In the genomic region with DNA sequence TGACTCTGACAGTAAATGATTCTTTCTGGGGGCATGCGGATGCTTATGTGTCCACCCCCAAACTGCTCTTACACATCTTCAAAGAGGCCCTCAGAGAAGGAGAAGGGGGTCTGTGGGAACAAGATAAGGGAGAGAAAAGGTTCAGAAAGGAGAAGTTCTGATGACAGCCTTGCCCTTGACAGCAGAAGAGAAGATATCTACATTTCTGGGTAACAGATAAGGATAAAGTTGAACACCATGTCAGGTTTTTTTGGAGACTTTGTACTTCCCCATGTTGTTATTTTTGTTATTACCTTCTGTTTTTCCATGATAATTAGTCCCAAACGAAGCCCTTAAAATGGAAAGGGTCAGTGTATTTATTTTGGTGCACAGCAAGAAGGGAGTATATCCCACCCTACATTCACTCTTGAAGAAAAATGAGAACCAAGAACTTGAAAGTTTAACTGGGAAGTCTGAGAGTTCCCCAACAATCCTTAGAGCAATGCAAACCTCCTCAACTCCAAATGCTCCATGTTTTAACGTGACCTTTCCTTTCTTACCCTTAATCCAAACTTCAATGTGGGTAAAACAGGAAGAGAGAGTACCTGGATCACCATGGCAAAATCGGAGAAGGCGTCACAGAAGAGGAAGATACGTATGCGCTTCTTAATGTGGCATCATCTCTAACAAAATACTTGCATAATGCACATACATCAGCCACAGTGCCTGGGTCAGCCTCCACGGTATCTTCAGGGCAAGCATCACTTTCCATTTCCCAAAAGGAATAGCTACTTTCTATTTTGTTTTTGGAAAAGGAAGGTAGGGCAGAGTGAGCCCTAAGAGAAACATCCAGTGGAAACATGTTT, we compare ENCODE assay signal across 1 cellular context.
TF ChIP-seq lines count a peak whose summit lies in the region.

No MANE protein-coding gene starts in this region.

TF ChIP-seq in K562, 482 proteins besides CTCF, POLR2A, EP300 and RAD21 (continued from another document and continues in another):
- TF ChIP-seq, protein P1, sequence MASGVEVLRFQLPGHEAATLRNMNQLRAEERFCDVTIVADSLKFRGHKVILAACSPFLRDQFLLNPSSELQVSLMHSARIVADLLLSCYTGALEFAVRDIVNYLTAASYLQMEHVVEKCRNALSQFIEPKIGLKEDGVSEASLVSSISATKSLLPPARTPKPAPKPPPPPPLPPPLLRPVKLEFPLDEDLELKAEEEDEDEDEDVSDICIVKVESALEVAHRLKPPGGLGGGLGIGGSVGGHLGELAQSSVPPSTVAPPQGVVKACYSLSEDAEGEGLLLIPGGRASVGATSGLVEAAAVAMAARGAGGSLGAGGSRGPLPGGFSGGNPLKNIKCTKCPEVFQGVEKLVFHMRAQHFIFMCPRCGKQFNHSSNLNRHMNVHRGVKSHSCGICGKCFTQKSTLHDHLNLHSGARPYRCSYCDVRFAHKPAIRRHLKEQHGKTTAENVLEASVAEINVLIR (CRISPR knock-in tag; IDR thresholded peaks at IDR 0.05), result no peak
- TF ChIP-seq MYBL2 (IDR thresholded peaks at IDR 0.05; ENCODE audit: low read depth), result no peak
- TF ChIP-seq MYBL2 (CRISPR knock-in tag; IDR thresholded peaks at IDR 0.05; ENCODE audit: borderline replicate concordance), result no peak
- TF ChIP-seq LARP7 (IDR thresholded peaks at IDR 0.05), result no peak
- TF ChIP-seq, protein P2, sequence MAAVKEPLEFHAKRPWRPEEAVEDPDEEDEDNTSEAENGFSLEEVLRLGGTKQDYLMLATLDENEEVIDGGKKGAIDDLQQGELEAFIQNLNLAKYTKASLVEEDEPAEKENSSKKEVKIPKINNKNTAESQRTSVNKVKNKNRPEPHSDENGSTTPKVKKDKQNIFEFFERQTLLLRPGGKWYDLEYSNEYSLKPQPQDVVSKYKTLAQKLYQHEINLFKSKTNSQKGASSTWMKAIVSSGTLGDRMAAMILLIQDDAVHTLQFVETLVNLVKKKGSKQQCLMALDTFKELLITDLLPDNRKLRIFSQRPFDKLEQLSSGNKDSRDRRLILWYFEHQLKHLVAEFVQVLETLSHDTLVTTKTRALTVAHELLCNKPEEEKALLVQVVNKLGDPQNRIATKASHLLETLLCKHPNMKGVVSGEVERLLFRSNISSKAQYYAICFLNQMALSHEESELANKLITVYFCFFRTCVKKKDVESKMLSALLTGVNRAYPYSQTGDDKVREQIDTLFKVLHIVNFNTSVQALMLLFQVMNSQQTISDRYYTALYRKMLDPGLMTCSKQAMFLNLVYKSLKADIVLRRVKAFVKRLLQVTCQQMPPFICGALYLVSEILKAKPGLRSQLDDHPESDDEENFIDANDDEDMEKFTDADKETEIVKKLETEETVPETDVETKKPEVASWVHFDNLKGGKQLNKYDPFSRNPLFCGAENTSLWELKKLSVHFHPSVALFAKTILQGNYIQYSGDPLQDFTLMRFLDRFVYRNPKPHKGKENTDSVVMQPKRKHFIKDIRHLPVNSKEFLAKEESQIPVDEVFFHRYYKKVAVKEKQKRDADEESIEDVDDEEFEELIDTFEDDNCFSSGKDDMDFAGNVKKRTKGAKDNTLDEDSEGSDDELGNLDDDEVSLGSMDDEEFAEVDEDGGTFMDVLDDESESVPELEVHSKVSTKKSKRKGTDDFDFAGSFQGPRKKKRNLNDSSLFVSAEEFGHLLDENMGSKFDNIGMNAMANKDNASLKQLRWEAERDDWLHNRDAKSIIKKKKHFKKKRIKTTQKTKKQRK (IDR thresholded peaks at IDR 0.05; ENCODE audit: borderline replicate concordance, low read depth, low read length), result no peak
- TF ChIP-seq, protein P3, sequence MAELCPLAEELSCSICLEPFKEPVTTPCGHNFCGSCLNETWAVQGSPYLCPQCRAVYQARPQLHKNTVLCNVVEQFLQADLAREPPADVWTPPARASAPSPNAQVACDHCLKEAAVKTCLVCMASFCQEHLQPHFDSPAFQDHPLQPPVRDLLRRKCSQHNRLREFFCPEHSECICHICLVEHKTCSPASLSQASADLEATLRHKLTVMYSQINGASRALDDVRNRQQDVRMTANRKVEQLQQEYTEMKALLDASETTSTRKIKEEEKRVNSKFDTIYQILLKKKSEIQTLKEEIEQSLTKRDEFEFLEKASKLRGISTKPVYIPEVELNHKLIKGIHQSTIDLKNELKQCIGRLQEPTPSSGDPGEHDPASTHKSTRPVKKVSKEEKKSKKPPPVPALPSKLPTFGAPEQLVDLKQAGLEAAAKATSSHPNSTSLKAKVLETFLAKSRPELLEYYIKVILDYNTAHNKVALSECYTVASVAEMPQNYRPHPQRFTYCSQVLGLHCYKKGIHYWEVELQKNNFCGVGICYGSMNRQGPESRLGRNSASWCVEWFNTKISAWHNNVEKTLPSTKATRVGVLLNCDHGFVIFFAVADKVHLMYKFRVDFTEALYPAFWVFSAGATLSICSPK (IDR thresholded peaks at IDR 0.05; ENCODE audit: borderline replicate concordance), result no peak
- TF ChIP-seq RBFOX2 (IDR thresholded peaks at IDR 0.05; ENCODE audit: low read depth, low read length), result no peak
- no peak for TF ChIP-seq CHCHD3 (CRISPR knock-in tag; IDR thresholded peaks at IDR 0.05)
- TF ChIP-seq POLR2AphosphoS5 (IDR thresholded peaks at IDR 0.05; ENCODE audit: control insufficient read depth, insufficient read depth, low read depth, low read length), result peak; percentile 88
- TF ChIP-seq ZNF431 (CRISPR knock-in tag; IDR thresholded peaks at IDR 0.05), result no peak
- TF ChIP-seq JUND (IDR thresholded peaks at IDR 0.05; ENCODE audit: borderline replicate concordance, low read depth, low read length), result peak; percentile 77
- peak; percentile 63; the same call in 2 of the 3 replicates for TF ChIP-seq JUND (tag; IDR thresholded peaks at IDR 0.05; ENCODE audit: borderline replicate concordance, low read depth, low read length)
- TF ChIP-seq MECOM (CRISPR knock-in tag; IDR thresholded peaks at IDR 0.05), result peak; percentile 86
- no peak for TF ChIP-seq ZC3H11A (IDR thresholded peaks at IDR 0.05; ENCODE audit: low read depth, low read length)
- no peak for TF ChIP-seq SMARCA5 (IDR thresholded peaks at IDR 0.05)
- peak; percentile 48 for TF ChIP-seq HMGN3 (IDR thresholded peaks at IDR 0.05; ENCODE audit: borderline replicate concordance, extremely low read depth, insufficient read length, low read depth, low read length)
- no peak for TF ChIP-seq ZNF253 (CRISPR knock-in tag; conservative IDR thresholded peaks at IDR 0.05)
- TF ChIP-seq, protein P4, sequence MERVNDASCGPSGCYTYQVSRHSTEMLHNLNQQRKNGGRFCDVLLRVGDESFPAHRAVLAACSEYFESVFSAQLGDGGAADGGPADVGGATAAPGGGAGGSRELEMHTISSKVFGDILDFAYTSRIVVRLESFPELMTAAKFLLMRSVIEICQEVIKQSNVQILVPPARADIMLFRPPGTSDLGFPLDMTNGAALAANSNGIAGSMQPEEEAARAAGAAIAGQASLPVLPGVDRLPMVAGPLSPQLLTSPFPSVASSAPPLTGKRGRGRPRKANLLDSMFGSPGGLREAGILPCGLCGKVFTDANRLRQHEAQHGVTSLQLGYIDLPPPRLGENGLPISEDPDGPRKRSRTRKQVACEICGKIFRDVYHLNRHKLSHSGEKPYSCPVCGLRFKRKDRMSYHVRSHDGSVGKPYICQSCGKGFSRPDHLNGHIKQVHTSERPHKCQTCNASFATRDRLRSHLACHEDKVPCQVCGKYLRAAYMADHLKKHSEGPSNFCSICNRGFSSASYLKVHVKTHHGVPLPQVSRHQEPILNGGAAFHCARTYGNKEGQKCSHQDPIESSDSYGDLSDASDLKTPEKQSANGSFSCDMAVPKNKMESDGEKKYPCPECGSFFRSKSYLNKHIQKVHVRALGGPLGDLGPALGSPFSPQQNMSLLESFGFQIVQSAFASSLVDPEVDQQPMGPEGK (CRISPR knock-in tag; IDR thresholded peaks at IDR 0.05; ENCODE audit: borderline replicate concordance), result no peak
- TF ChIP-seq ZNF184 (CRISPR knock-in tag; IDR thresholded peaks at IDR 0.05), result no peak
- TF ChIP-seq ZC3H4 (CRISPR knock-in tag; IDR thresholded peaks at IDR 0.05; ENCODE audit: borderline replicate concordance), result no peak
- TF ChIP-seq ETV6 (IDR thresholded peaks at IDR 0.05; ENCODE audit: borderline replicate concordance in 1 of 2, low read depth in 2 of 2, low read length in 1 of 2), result no peak
- no peak for TF ChIP-seq ETV6 (CRISPR knock-in tag; IDR thresholded peaks at IDR 0.05; ENCODE audit: borderline replicate concordance)
- no peak for TF ChIP-seq NR2C2 (CRISPR knock-in tag; IDR thresholded peaks at IDR 0.05)
- TF ChIP-seq NR2C2 (tag; IDR thresholded peaks at IDR 0.05), result 0 out of 2 replicates have a peak, but pooled peaks have one; percentile 3
- no peak for TF ChIP-seq SMC3 (conservative IDR thresholded peaks at IDR 0.05; ENCODE audit: insufficient read depth, low read depth, low read length)
- TF ChIP-seq CBFA2T2 (conservative IDR thresholded peaks at IDR 0.05), result peak; percentile 96
- TF ChIP-seq, protein P5, sequence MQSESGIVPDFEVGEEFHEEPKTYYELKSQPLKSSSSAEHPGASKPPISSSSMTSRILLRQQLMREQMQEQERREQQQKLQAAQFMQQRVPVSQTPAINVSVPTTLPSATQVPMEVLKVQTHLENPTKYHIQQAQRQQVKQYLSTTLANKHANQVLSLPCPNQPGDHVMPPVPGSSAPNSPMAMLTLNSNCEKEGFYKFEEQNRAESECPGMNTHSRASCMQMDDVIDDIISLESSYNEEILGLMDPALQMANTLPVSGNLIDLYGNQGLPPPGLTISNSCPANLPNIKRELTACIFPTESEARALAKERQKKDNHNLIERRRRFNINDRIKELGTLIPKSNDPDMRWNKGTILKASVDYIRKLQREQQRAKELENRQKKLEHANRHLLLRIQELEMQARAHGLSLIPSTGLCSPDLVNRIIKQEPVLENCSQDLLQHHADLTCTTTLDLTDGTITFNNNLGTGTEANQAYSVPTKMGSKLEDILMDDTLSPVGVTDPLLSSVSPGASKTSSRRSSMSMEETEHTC (IDR thresholded peaks at IDR 0.05), result no peak
- TF ChIP-seq ZNF23 (CRISPR knock-in tag; IDR thresholded peaks at IDR 0.05), result no peak
- TF ChIP-seq STAT5B (CRISPR knock-in tag; IDR thresholded peaks at IDR 0.05), result no peak
- TF ChIP-seq POU5F1 (IDR thresholded peaks at IDR 0.05; ENCODE audit: borderline replicate concordance, low read depth, low read length, partially characterized antibody), result no peak
- TF ChIP-seq KAT7 (CRISPR knock-in tag; IDR thresholded peaks at IDR 0.05; ENCODE audit: borderline replicate concordance), result no peak
- TF ChIP-seq, protein P6, sequence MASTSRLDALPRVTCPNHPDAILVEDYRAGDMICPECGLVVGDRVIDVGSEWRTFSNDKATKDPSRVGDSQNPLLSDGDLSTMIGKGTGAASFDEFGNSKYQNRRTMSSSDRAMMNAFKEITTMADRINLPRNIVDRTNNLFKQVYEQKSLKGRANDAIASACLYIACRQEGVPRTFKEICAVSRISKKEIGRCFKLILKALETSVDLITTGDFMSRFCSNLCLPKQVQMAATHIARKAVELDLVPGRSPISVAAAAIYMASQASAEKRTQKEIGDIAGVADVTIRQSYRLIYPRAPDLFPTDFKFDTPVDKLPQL (IDR thresholded peaks at IDR 0.05; ENCODE audit: extremely low read depth, insufficient read length), result no peak
- TF ChIP-seq SMAD3 (CRISPR knock-in tag; conservative IDR thresholded peaks at IDR 0.05), result no peak
- TF ChIP-seq ZKSCAN3 (CRISPR knock-in tag; IDR thresholded peaks at IDR 0.05), result no peak
- TF ChIP-seq, protein P7, sequence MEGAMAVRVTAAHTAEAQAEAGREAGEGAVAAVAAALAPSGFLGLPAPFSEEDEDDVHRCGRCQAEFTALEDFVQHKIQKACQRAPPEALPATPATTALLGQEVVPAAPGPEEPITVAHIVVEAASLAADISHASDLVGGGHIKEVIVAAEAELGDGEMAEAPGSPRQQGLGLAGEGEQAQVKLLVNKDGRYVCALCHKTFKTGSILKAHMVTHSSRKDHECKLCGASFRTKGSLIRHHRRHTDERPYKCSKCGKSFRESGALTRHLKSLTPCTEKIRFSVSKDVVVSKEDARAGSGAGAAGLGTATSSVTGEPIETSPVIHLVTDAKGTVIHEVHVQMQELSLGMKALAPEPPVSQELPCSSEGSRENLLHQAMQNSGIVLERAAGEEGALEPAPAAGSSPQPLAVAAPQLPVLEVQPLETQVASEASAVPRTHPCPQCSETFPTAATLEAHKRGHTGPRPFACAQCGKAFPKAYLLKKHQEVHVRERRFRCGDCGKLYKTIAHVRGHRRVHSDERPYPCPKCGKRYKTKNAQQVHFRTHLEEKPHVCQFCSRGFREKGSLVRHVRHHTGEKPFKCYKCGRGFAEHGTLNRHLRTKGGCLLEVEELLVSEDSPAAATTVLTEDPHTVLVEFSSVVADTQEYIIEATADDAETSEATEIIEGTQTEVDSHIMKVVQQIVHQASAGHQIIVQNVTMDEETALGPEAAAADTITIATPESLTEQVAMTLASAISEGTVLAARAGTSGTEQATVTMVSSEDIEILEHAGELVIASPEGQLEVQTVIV (CRISPR knock-in tag; IDR thresholded peaks at IDR 0.05; ENCODE audit: borderline replicate concordance), result 0 out of 2 replicates have a peak, but pooled peaks have one; percentile 38
- TF ChIP-seq ADNP (tag; IDR thresholded peaks at IDR 0.05), result peak; percentile 59
- no peak for TF ChIP-seq SUPT5H (IDR thresholded peaks at IDR 0.05)
- TF ChIP-seq NUFIP1 (IDR thresholded peaks at IDR 0.05; ENCODE audit: partially characterized antibody), result no peak
- TF ChIP-seq BHLHE40 (IDR thresholded peaks at IDR 0.05; ENCODE audit: low read length), result no peak; the same call in 1 of the 2 replicates
- peak; percentile 73; the same call in 1 of the 2 replicates for TF ChIP-seq NBN (IDR thresholded peaks at IDR 0.05; ENCODE audit: low read depth)
- TF ChIP-seq, protein P8, sequence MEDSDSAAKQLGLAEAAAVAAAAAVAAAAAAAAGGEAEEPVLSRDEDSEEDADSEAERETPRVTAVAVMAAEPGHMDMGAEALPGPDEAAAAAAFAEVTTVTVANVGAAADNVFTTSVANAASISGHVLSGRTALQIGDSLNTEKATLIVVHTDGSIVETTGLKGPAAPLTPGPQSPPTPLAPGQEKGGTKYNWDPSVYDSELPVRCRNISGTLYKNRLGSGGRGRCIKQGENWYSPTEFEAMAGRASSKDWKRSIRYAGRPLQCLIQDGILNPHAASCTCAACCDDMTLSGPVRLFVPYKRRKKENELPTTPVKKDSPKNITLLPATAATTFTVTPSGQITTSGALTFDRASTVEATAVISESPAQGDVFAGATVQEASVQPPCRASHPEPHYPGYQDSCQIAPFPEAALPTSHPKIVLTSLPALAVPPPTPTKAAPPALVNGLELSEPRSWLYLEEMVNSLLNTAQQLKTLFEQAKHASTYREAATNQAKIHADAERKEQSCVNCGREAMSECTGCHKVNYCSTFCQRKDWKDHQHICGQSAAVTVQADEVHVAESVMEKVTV (CRISPR knock-in tag; IDR thresholded peaks at IDR 0.05), result peak; percentile 25; the same call in 1 of the 2 replicates
- TF ChIP-seq CBX3 (IDR thresholded peaks at IDR 0.05; ENCODE audit: borderline replicate concordance in 1 of 2, low read length in 2 of 2), result peak in 1 of 2 experiments; percentile 60; a peak in 1 of 3 replicates
- no peak for TF ChIP-seq ZNF165 (CRISPR knock-in tag; IDR thresholded peaks at IDR 0.05; ENCODE audit: borderline replicate concordance)
- peak; percentile 93 for TF ChIP-seq FOXM1 (IDR thresholded peaks at IDR 0.05; ENCODE audit: low read depth)
- no peak for TF ChIP-seq FOXM1 (CRISPR knock-in tag; IDR thresholded peaks at IDR 0.05; ENCODE audit: low read depth)
- TF ChIP-seq U2AF2 (optimal IDR thresholded peaks at IDR 0.05; ENCODE audit: low read depth, low read length), result no peak
- TF ChIP-seq FOXK2 (conservative IDR thresholded peaks at IDR 0.05 in 1 of 2, IDR thresholded peaks at IDR 0.05 in 1 of 2; ENCODE audit: low read depth in 2 of 2), result peak; percentile 78 to 85; a peak in 3 of 4 replicates
